18 cellular contexts compared by ENCODE assay signal in the genomic region with DNA sequence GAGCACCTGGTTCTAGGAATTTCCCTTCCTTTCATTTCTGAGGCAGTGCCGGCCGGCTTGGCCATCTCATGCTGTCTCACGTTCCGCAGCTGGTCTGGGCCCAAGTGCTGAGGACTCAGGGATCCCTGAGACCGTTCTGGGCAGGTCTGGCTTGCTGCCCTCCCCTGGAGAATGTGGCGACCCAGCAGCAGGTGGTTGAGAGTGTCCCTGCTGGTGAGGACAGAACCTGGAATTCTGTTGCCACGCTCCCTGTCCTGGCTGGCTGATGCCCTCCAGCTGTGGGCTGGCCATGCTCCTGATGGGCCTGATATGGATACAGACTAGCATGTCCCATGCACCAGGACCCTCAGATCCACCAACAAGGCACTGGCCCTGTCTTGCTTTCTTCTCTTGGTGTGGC.
DNase-seq lines count a peak whose midpoint lies in the region; ATAC-seq and TF ChIP-seq lines count a peak whose summit lies in the region.
"Had no signal": no experiment of that assay in that cellular context is flagged by ENCODE, and none has a peak within 500 bp of the region (broad histone marks: within the 10 kb centered on the region; RNA-seq: fewer than 3 reads in every experiment).

No MANE protein-coding gene starts in this region.

- H2AFZ ChIP-seq in HCT116 (ENCODE audit: low read depth, low read length, poor library complexity, severe bottlenecking), result no peak overlapping the region
- H2AFZ ChIP-seq: GM23338 had no signal

- H3K4me1 Mint-ChIP-seq in Caco-2 (ENCODE audit: low read depth, unreplicated experiment) (peaks cover 58% of the 10 kb centered on the region), endodermal cell (peaks cover 15% of the 10 kb centered on the region)
- H3K4me1 Mint-ChIP-seq in activated CD4-positive, alpha-beta memory T cell treated with anti-CD3 and anti-CD28 coated beads, Interleukin-2, amount 10 ng/mL, durations not matched to agents 7 days and 5 days, result no peaks in the 10 kb centered on the region
- H3K4me1 Mint-ChIP-seq: CD4-positive, alpha-beta memory T cell; H9 had no signal

- H3K4me3 Mint-ChIP-seq in Caco-2 (ENCODE audit: unreplicated experiment), result no peak overlapping the region
- H3K4me3 Mint-ChIP-seq in endodermal cell, result no peak overlapping the region
- H3K4me3 Mint-ChIP-seq in activated CD4-positive, alpha-beta memory T cell treated with anti-CD3 and anti-CD28 coated beads, Interleukin-2, amount 10 ng/mL, durations not matched to agents 7 days and 5 days, result no peak overlapping the region
- H3K4me3 Mint-ChIP-seq: CD4-positive, alpha-beta memory T cell; GM23338; H9; HFFc6 had no signal

- CTCF ChIA-PET in Caco-2 (lab: Charles Lee), result no interaction called here
- CTCF ChIA-PET in HCT116 (lab: Charles Lee), result no interaction called here
- CTCF ChIA-PET in activated CD4-positive, alpha-beta memory T cell treated with anti-CD3 and anti-CD28 coated beads, Interleukin-2, amount 10 ng/mL, durations not matched to agents 7 days and 5 days (lab: Charles Lee), result no interaction called here

- H4K20me1 ChIP-seq in HCT116 (ENCODE audit: insufficient read depth), result no peaks in the 10 kb centered on the region

- 89 to 95% methylated on average over 4 to 7 of the region's 7 CpGs for WGBS in endodermal cell (ENCODE audit: insufficient coverage in 1 of 2, insufficient read length in 1 of 2), 2 experiments
- no CpG with 5 or more reads among the region's 7 CpGs for WGBS in gastroesophageal sphincter (ENCODE audit: low coverage in 1 of 2), 2 donors

- no peaks in the 10 kb centered on the region for H3K79me2 ChIP-seq in HCT116 (ENCODE audit: insufficient read depth, low read length)

- no peak for TF ChIP-seq EP300 in gastroesophageal sphincter (IDR thresholded peaks at IDR 0.05)

- H3K27me3 Mint-ChIP-seq in Caco-2 (ENCODE audit: insufficient read depth, unreplicated experiment) (no peaks in the 10 kb centered on the region), endodermal cell (ENCODE audit: insufficient read depth) (peaks cover 5% of the 10 kb centered on the region)
- H3K27me3 Mint-ChIP-seq in activated CD4-positive, alpha-beta memory T cell treated with anti-CD3 and anti-CD28 coated beads, Interleukin-2, amount 10 ng/mL, durations not matched to agents 7 days and 5 days, result peaks cover 2% of the 10 kb centered on the region
- H3K27me3 Mint-ChIP-seq: CD4-positive, alpha-beta memory T cell had no signal

- H3K4me1 ChIP-seq in Caco-2 (peaks cover 39% of the 10 kb centered on the region), HCT116 (ENCODE audit: control insufficient read depth in 1 of 2, insufficient read depth in 2 of 2, low read length in 2 of 2) (no peaks in the 10 kb centered on the region), endodermal cell (ENCODE audit: control insufficient read depth, insufficient read depth, low read length) (peaks cover 8% of the 10 kb centered on the region), gastroesophageal sphincter (no peaks in the 10 kb centered on the region)
- H3K4me1 ChIP-seq: BE2C had no signal

- peak; percentile 68 for ATAC-seq in HCT116
- ATAC-seq in gastroesophageal sphincter, result no peak
- ATAC-seq in left ventricle myocardium superior, result no peak
- ATAC-seq: A549, GM12878, GM23338, K562 had no signal

- no peak for TF ChIP-seq RAD21 in HCT116 (IDR thresholded peaks at IDR 0.05; ENCODE audit: low read depth)

- H3K36me3 ChIP-seq in Caco-2 (ENCODE audit: control insufficient read depth, insufficient read depth, low read length) (no peaks in the 10 kb centered on the region), HCT116 (ENCODE audit: control insufficient read depth in 1 of 2, insufficient read depth in 2 of 2, low read length in 2 of 2) (no peaks in the 10 kb centered on the region), endodermal cell (ENCODE audit: control insufficient read depth, insufficient read depth, low read length) (no peaks in the 10 kb centered on the region), gastroesophageal sphincter (no peaks in the 10 kb centered on the region)
- H3K36me3 ChIP-seq: BE2C had no signal

- H3K27ac Mint-ChIP-seq in Caco-2 (ENCODE audit: unreplicated experiment) (peak overlapping the region; percentile 51), endodermal cell (no peak overlapping the region)
- H3K27ac Mint-ChIP-seq in activated CD4-positive, alpha-beta memory T cell treated with anti-CD3 and anti-CD28 coated beads, Interleukin-2, amount 10 ng/mL, durations not matched to agents 7 days and 5 days, result no peak overlapping the region
- H3K27ac Mint-ChIP-seq: GM23338, H9, HFFc6 had no signal

- intact Hi-C loops in Caco-2 (cut with micrococcal nuclease; ENCODE audit: unreplicated experiment) (no loop called here), HCT116 (cut with micrococcal nuclease) (no loop called here), left ventricle myocardium superior (cut with micrococcal nuclease) (no loop called here)

- H3K4me2 ChIP-seq in HCT116 (ENCODE audit: low read length), result no peak overlapping the region
- H3K4me2 ChIP-seq: A549, GM23338 had no signal

- BruUV-seq in Caco-2 (replicated peaks; lab: Mats Ljungman, UMichigan) (no TSS peak), HCT116 (replicated peaks; lab: Mats Ljungman, UMichigan) (no TSS peak)

- TF ChIP-seq POLR2A in HCT116 (IDR thresholded peaks at IDR 0.05; ENCODE audit: borderline replicate concordance, extremely low read depth, insufficient read depth, insufficient read length) (no peak), gastroesophageal sphincter (IDR thresholded peaks at IDR 0.05) (no peak)

- H3K4me3 ChIP-seq in Caco-2 (ENCODE audit: low read depth, low read length) (no peak overlapping the region), HCT116 (replicated peaks in 1 of 2; ENCODE audit: low read depth in 1 of 2, low read length in 2 of 2) (no peak overlapping the region), endodermal cell (ENCODE audit: low read length) (no peak overlapping the region), gastroesophageal sphincter (no peak overlapping the region)
- H3K4me3 ChIP-seq: A549, GM12878, GM23338, K562 had no signal

- H3K27ac ChIP-seq in HCT116 (ENCODE audit: low read depth, low read length) (no peak overlapping the region), endodermal cell (ENCODE audit: low read depth, low read length) (no peak overlapping the region), gastroesophageal sphincter (no peak overlapping the region)
- H3K27ac ChIP-seq: A549, C4-2B had no signal

- H3K9ac ChIP-seq in HCT116 (ENCODE audit: low read length), result no peak overlapping the region
- H3K9ac ChIP-seq in endodermal cell (ENCODE audit: extremely low read depth, low read length, poor library complexity, severe bottlenecking), result no peak overlapping the region

- peak in 1 of 2 experiments; percentile 13 for TF ChIP-seq CTCF in Caco-2 (IDR thresholded peaks at IDR 0.05; ENCODE audit: insufficient read depth in 1 of 2, low read depth in 1 of 2, low read length in 1 of 2, severe bottlenecking in 1 of 2, unreplicated experiment in 1 of 2)
- 0 out of 6 replicates have a peak, but pooled peaks of 1 of the 3 experiments have one; percentile 7 for TF ChIP-seq CTCF in HCT116 (IDR thresholded peaks at IDR 0.05 in 2 of 3, conservative IDR thresholded peaks at IDR 0.05 in 1 of 3; ENCODE audit: borderline replicate concordance in 1 of 3, insufficient read depth in 1 of 3, low read depth in 2 of 3, low read length in 2 of 3)
- peak; percentile 41 for TF ChIP-seq CTCF in endodermal cell (conservative IDR thresholded peaks at IDR 0.05)
- TF ChIP-seq CTCF in gastroesophageal sphincter (IDR thresholded peaks at IDR 0.05), result no peak

- H3K9me3 ChIP-seq in Caco-2 (no peaks in the 10 kb centered on the region), HCT116 (ENCODE audit: control insufficient read depth in 1 of 2, insufficient read depth in 1 of 2, low read depth in 1 of 2, low read length in 2 of 2) (no peaks in the 10 kb centered on the region), endodermal cell (ENCODE audit: control insufficient read depth, low read length) (peaks cover 11% of the 10 kb centered on the region), gastroesophageal sphincter (no peaks in the 10 kb centered on the region)
- H3K9me3 ChIP-seq: A549, BE2C had no signal

- DNase-seq in Caco-2, result no peak
- DNase-seq in HCT116 (ENCODE audit: low read depth, low spot score), result no peak
- DNase-seq in endodermal cell, result no peak
- DNase-seq in myocyte (ENCODE audit: low read depth), result peak; percentile 54
- DNase-seq in activated CD4-positive, alpha-beta memory T cell treated with anti-CD3 and anti-CD28 coated beads, Interleukin-2, amount 10 ng/mL, durations not matched to agents 7 days and 5 days, result no peak
- DNase-seq in left ventricle myocardium superior, result no peak
- DNase-seq in glomerular visceral epithelial cell (ENCODE audit: extremely low spot score), result no peak
- DNase-seq: BE2C; CD4-positive, alpha-beta memory T cell; COR-L47; H9; HFFc6 had no signal

- POLR2A ChIA-PET in Caco-2 (lab: Charles Lee), result no interaction called here
- POLR2A ChIA-PET in HCT116 (lab: Charles Lee), result no interaction called here
- POLR2A ChIA-PET in activated CD4-positive, alpha-beta memory T cell treated with anti-CD3 and anti-CD28 coated beads, Interleukin-2, amount 10 ng/mL, durations not matched to agents 7 days and 5 days (lab: Charles Lee), result no interaction called here

- H3K36me3 Mint-ChIP-seq in Caco-2 (ENCODE audit: insufficient read depth, unreplicated experiment) (no peaks in the 10 kb centered on the region), endodermal cell (ENCODE audit: low read depth) (no peaks in the 10 kb centered on the region)
- H3K36me3 Mint-ChIP-seq in activated CD4-positive, alpha-beta memory T cell treated with anti-CD3 and anti-CD28 coated beads, Interleukin-2, amount 10 ng/mL, durations not matched to agents 7 days and 5 days (ENCODE audit: low read depth), result no peaks in the 10 kb centered on the region
- H3K36me3 Mint-ChIP-seq: CD4-positive, alpha-beta memory T cell had no signal

- H3K9me3 Mint-ChIP-seq in Caco-2 (ENCODE audit: unreplicated experiment) (no peaks in the 10 kb centered on the region), endodermal cell (peaks cover 8% of the 10 kb centered on the region)
- H3K9me3 Mint-ChIP-seq in activated CD4-positive, alpha-beta memory T cell treated with anti-CD3 and anti-CD28 coated beads, Interleukin-2, amount 10 ng/mL, durations not matched to agents 7 days and 5 days, result no peaks in the 10 kb centered on the region
- H3K9me3 Mint-ChIP-seq: CD4-positive, alpha-beta memory T cell; GM23338; H9; HFFc6 had no signal

- H3K9me2 ChIP-seq in HCT116 (ENCODE audit: insufficient read depth), result no peaks in the 10 kb centered on the region

- RAD21 ChIA-PET in HCT116 (lab: Charles Lee; ENCODE audit: low non-redundant PET in 1 of 2, low total read pairs in 2 of 2, uncharacterized antibody in 2 of 2, unreplicated experiment in 2 of 2), result no interaction called here

- no peaks in the 10 kb centered on the region for H3K27me3 ChIP-seq in Caco-2 (replicated peaks; ENCODE audit: control insufficient read depth, insufficient read depth, low read length)
- no peaks in the 10 kb centered on the region for H3K27me3 ChIP-seq in HCT116 (ENCODE audit: insufficient read depth, low read length)
- H3K27me3 ChIP-seq in endodermal cell (ENCODE audit: control insufficient read depth, insufficient read depth, low read length, poor library complexity, severe bottlenecking), result no peaks in the 10 kb centered on the region
- no peaks in the 10 kb centered on the region for H3K27me3 ChIP-seq in gastroesophageal sphincter

TF ChIP-seq in HCT116, 20 proteins besides CTCF, POLR2A, EP300 and RAD21 (continues in another document):
- no peak for TF ChIP-seq YY1 (IDR thresholded peaks at IDR 0.05; ENCODE audit: extremely low read depth, insufficient replicate concordance, low read depth, low read length)
